8 cellular contexts compared by ENCODE assay signal in the genomic region with DNA sequence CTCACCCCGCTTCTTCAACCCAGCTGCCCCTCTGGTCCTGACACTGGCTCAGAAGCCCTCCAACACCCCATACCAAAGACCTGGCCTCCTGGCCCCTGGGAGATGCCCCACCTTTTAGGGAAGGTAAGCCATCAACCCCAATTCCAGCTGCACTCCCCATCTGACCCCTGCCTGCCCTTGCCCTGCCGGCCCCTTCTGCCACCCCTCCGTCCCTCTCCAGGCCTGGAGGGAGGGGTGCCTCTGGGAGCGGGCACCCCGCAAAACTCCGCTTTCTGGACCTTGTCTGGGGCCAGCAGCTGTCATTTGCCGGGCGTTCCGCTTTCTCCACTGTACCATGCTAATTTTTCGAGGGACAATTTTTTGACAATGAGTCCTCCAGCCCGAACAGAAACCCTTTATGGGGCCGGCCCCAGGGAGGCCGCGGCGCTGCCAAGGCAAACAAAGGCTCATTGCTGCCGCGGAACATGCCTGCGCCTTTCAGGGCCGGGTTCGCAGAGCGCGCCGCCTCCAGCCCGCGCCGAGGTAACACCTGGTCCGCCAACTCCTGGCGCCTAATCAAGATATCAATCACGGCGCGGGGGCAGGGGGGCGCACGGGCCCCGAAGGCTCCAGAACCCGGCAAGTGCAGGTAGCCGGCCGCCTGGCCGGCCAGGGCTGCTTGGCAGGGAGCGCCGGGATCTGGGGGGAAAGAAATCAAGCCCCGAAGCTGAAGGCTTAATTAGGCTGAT.
DNase-seq lines count a peak whose midpoint lies in the region; ATAC-seq and TF ChIP-seq lines count a peak whose summit lies in the region.

No MANE protein-coding gene starts in this region.

- peak overlapping the region; percentile 46 for H3K4me3 ChIP-seq in CD8-positive, alpha-beta T cell (ENCODE audit: low read depth, low read length)
- H3K4me3 ChIP-seq in endodermal cell (ENCODE audit: low read length) = peak overlapping the region; percentile 81

- intact Hi-C loops in CD8-positive, alpha-beta T cell (cut with DNase I, micrococcal nuclease) = no loop called here

- peaks cover 35% of the 10 kb centered on the region for H3K27me3 Mint-ChIP-seq in CD8-positive, alpha-beta T cell (ENCODE audit: low read depth)
- H3K27me3 Mint-ChIP-seq in endodermal cell (ENCODE audit: insufficient read depth) = peaks cover 61% of the 10 kb centered on the region

- H3K4me1 ChIP-seq in CD8-positive, alpha-beta T cell (ENCODE audit: insufficient read depth, low read length) = peaks cover 4% of the 10 kb centered on the region
- H3K4me1 ChIP-seq in endodermal cell (ENCODE audit: control insufficient read depth, insufficient read depth, low read length) = peaks cover 3% of the 10 kb centered on the region

- H3K4me3 Mint-ChIP-seq in CD8-positive, alpha-beta T cell = peak overlapping the region; percentile 64
- H3K4me3 Mint-ChIP-seq in endodermal cell = peak overlapping the region; percentile 63

- peaks cover 10% of the 10 kb centered on the region for H3K4me1 Mint-ChIP-seq in CD8-positive, alpha-beta T cell (ENCODE audit: low read depth)
- peaks cover 7% of the 10 kb centered on the region for H3K4me1 Mint-ChIP-seq in endodermal cell

- no peaks in the 10 kb centered on the region for H3K9me3 ChIP-seq in CD8-positive, alpha-beta T cell (ENCODE audit: low read length)
- H3K9me3 ChIP-seq in endodermal cell (ENCODE audit: control insufficient read depth, low read length) = no peaks in the 10 kb centered on the region

- DNase-seq in CD8-positive, alpha-beta T cell = no peak
- peak; percentile 63 for DNase-seq in NCI-H2171 treated with DMSO at 0.1 percent for 48 hours (lab: John Stamatoyannopoulos, UW)
- DNase-seq in endodermal cell = peak; percentile 87
- DNase-seq in midbrain (lab: John Stamatoyannopoulos, UW) = peak; percentile 66
- DNase-seq in H4 (ENCODE audit: low spot score) = no peak
- DNase-seq in GM13977 (ENCODE audit: low spot score) = no peak
- DNase-seq in HCEC 1CT = no peak

- H3K27ac Mint-ChIP-seq in CD8-positive, alpha-beta T cell = no peak overlapping the region
- H3K27ac Mint-ChIP-seq in endodermal cell = no peak overlapping the region

- H3K36me3 Mint-ChIP-seq in CD8-positive, alpha-beta T cell = no peaks in the 10 kb centered on the region
- no peaks in the 10 kb centered on the region for H3K36me3 Mint-ChIP-seq in endodermal cell (ENCODE audit: low read depth)

- no peak for ATAC-seq in CD8-positive, alpha-beta T cell
- ATAC-seq in GM19463 (IDR thresholded peaks at IDR 0.05; ENCODE audit: unreplicated experiment) = no peak

- no peak for TF ChIP-seq CTCF in CD8-positive, alpha-beta T cell (IDR thresholded peaks at IDR 0.05)
- no peak for TF ChIP-seq CTCF in endodermal cell (conservative IDR thresholded peaks at IDR 0.05)
- no peak for TF ChIP-seq CTCF in GM13977 (IDR thresholded peaks at IDR 0.05; ENCODE audit: extremely low read depth, insufficient read depth, missing control alignments)

- in situ Hi-C loops in GM13977 (cut with MboI; ENCODE audit: low pct_unique_long_range_greater_than_20kb, low sequenced_read_pairs, unreplicated experiment) = no loop called here

- H3K9me3 Mint-ChIP-seq in CD8-positive, alpha-beta T cell = no peaks in the 10 kb centered on the region
- no peaks in the 10 kb centered on the region for H3K9me3 Mint-ChIP-seq in endodermal cell

- no peak overlapping the region for H3K9ac ChIP-seq in endodermal cell (ENCODE audit: extremely low read depth, low read length, poor library complexity, severe bottlenecking)

- CTCF ChIA-PET in CD8-positive, alpha-beta T cell (lab: Charles Lee) = interaction anchor here (0.6 kb wide), 1 partner anchor 1695 kb away, joined by 4 read pairs; no protein-coding TSS in a partner anchor

- 7 to 11% methylated on average over 14 to 41 of the region's 41 CpGs for WGBS in endodermal cell (ENCODE audit: insufficient coverage in 1 of 2, insufficient read length in 1 of 2), 2 experiments

- H3K27me3 ChIP-seq in CD8-positive, alpha-beta T cell (ENCODE audit: insufficient read depth, low read length) = peaks cover 5% of the 10 kb centered on the region
- peaks cover 88% of the 10 kb centered on the region for H3K27me3 ChIP-seq in endodermal cell (ENCODE audit: control insufficient read depth, insufficient read depth, low read length, poor library complexity, severe bottlenecking)

- POLR2A ChIA-PET in CD8-positive, alpha-beta T cell (lab: Charles Lee) = no interaction called here

- no peaks in the 10 kb centered on the region for H3K36me3 ChIP-seq in CD8-positive, alpha-beta T cell (ENCODE audit: insufficient read depth, low read length)
- H3K36me3 ChIP-seq in endodermal cell (ENCODE audit: control insufficient read depth, insufficient read depth, low read length) = no peaks in the 10 kb centered on the region

- H3K27ac ChIP-seq in CD8-positive, alpha-beta T cell (ENCODE audit: low read depth, low read length) = no peak overlapping the region
- peak overlapping the region; percentile 24 for H3K27ac ChIP-seq in endodermal cell (ENCODE audit: low read depth, low read length)

Comparison
In these comparisons a context has a peak if more than half of its experiments do, and no peak if none do; other contexts are left out.
1. DNase-seq: peak in NCI-H2171 treated with DMSO at 0.1 percent for 48 hours (single experiment), endodermal cell (single experiment) and midbrain (single experiment); none in CD8-positive, alpha-beta T cell (0 of 7), H4 (single experiment), GM13977 (single experiment) and HCEC 1CT (single experiment).